ENCODE assay signal across 16 cellular contexts in genomic region chr3:80018375-80018774, GRCh38.
A peak's percentile ranks its signal among the peaks of the same experiment; 100 is the strongest.
DNase-seq lines count a peak whose midpoint lies in the region; ATAC-seq and TF ChIP-seq lines count a peak whose summit lies in the region.
"Had no signal": no experiment of that assay in that cellular context is flagged by ENCODE, and none has a peak within 500 bp of the region (broad histone marks: within the 10 kb centered on the region; RNA-seq: fewer than 3 reads in every experiment).

No MANE protein-coding gene starts in this region.

- no peak overlapping the region for H2AFZ ChIP-seq in PC-3 (ENCODE audit: low read length)
- no peak overlapping the region for H2AFZ ChIP-seq in mammary epithelial cell (ENCODE audit: low read depth, low read length)

- H3K79me2 ChIP-seq in PC-3 (ENCODE audit: low read length) (no peaks in the 10 kb centered on the region), mammary epithelial cell (ENCODE audit: insufficient read depth, low read length) (no peaks in the 10 kb centered on the region)

- H3K27ac ChIP-seq in PC-3 (ENCODE audit: low read length): no peak overlapping the region
- H3K27ac ChIP-seq in mammary epithelial cell (ENCODE audit: insufficient read depth, low read depth, low read length): no peak overlapping the region
- H3K27ac ChIP-seq: BLaER1 had no signal

- H3K36me3 ChIP-seq in PC-3 (ENCODE audit: low read depth, low read length) (no peaks in the 10 kb centered on the region), mammary epithelial cell (ENCODE audit: insufficient read depth, low read length) (no peaks in the 10 kb centered on the region)
- H3K36me3 ChIP-seq: BLaER1, HAP-1 had no signal

- H3K9me3 ChIP-seq in PC-3 (ENCODE audit: low read length): no peaks in the 10 kb centered on the region
- no peaks in the 10 kb centered on the region for H3K9me3 ChIP-seq in mammary epithelial cell (replicated peaks; ENCODE audit: insufficient read depth, low read length)
- H3K9me3 ChIP-seq: BLaER1, Caco-2, HAP-1 had no signal

- peaks cover 8% of the 10 kb centered on the region for H3K9me3 Mint-ChIP-seq in activated T-helper 1 cell treated with anti-CD3 and anti-CD28 coated beads, Interleukin-12 subunit alpha, Interleukin-12 subunit beta, Interleukin-2, Interleukin-4 antibody, amounts not matched to agents 30 ng/mL and 10 ng/mL and 1 ng/mL, durations not matched to agents 14 hours and 24 hours and 36 hours

- dilution Hi-C loops in mammary epithelial cell (cut with HindIII; ENCODE audit: low sequenced_read_pairs): no loop called here

- no peaks in the 10 kb centered on the region for H3K27me3 Mint-ChIP-seq in activated T-helper 1 cell treated with anti-CD3 and anti-CD28 coated beads, Interleukin-12 subunit alpha, Interleukin-12 subunit beta, Interleukin-2, Interleukin-4 antibody, amounts not matched to agents 30 ng/mL and 10 ng/mL and 1 ng/mL, durations not matched to agents 14 hours and 24 hours and 36 hours (ENCODE audit: insufficient read depth)
- H3K27me3 Mint-ChIP-seq: CD8-positive, alpha-beta memory T cell had no signal

- H3K4me1 ChIP-seq in PC-3 (ENCODE audit: insufficient read depth, low read length) (peaks cover 30% of the 10 kb centered on the region), mammary epithelial cell (ENCODE audit: insufficient read depth, low read length) (no peaks in the 10 kb centered on the region)
- H3K4me1 ChIP-seq: BLaER1, Caco-2, HAP-1 had no signal

- intact Hi-C loops in PC-3 (cut with micrococcal nuclease) (no loop called here), mammary epithelial cell (cut with micrococcal nuclease) (no loop called here)
- intact Hi-C loops in activated T-helper 1 cell treated with anti-CD3 and anti-CD28 coated beads, Interleukin-12 subunit alpha, Interleukin-12 subunit beta, Interleukin-2, Interleukin-4 antibody, amounts not matched to agents 30 ng/mL and 10 ng/mL and 1 ng/mL, durations not matched to agents 14 hours and 24 hours and 36 hours (cut with micrococcal nuclease): no loop called here

- no peak overlapping the region for H3K4me3 Mint-ChIP-seq in activated T-helper 1 cell treated with anti-CD3 and anti-CD28 coated beads, Interleukin-12 subunit alpha, Interleukin-12 subunit beta, Interleukin-2, Interleukin-4 antibody, amounts not matched to agents 30 ng/mL and 10 ng/mL and 1 ng/mL, durations not matched to agents 14 hours and 24 hours and 36 hours
- H3K4me3 Mint-ChIP-seq: CD8-positive, alpha-beta memory T cell had no signal

- H3K27me3 ChIP-seq in PC-3 (ENCODE audit: low read length) (no peaks in the 10 kb centered on the region), mammary epithelial cell (ENCODE audit: insufficient read depth, low read length) (no peaks in the 10 kb centered on the region)
- H3K27me3 ChIP-seq: BLaER1 had no signal

- no peak overlapping the region for H3K9ac ChIP-seq in PC-3 (ENCODE audit: low read length)
- H3K9ac ChIP-seq in mammary epithelial cell (ENCODE audit: insufficient read depth, low read length): no peak overlapping the region
- H3K9ac ChIP-seq: BLaER1 had no signal

- ATAC-seq in PC-3 (peak; percentile 89), GM19328 (IDR thresholded peaks at IDR 0.05; ENCODE audit: unreplicated experiment) (no peak)

- no TSS peak for BruUV-seq in PC-3 (replicated peaks; lab: Mats Ljungman, UMichigan)
- BruUV-seq in mammary epithelial cell (replicated peaks; lab: Mats Ljungman, UMichigan): no TSS peak

- DNase-seq in ELR (ENCODE audit: low read depth) (peak; percentile 55), PC-3 (peak; percentile 73), astrocyte of the spinal cord (ENCODE audit: low read depth, low spot score) (peak; percentile 7), epithelial cell of esophagus (ENCODE audit: low read depth) (peak; percentile 25), mammary epithelial cell (no peak)
- DNase-seq in activated T-helper 1 cell treated with anti-CD3 and anti-CD28 coated beads, Interleukin-12 subunit alpha, Interleukin-12 subunit beta, Interleukin-2, Interleukin-4 antibody, amounts not matched to agents 30 ng/mL and 10 ng/mL and 1 ng/mL, durations not matched to agents 14 hours and 24 hours and 36 hours (ENCODE audit: low spot score): no peak
- DNase-seq in central memory CD4-positive, alpha-beta T cell: no peak
- DNase-seq: 8988T; AML-193; Caco-2; CD8-positive, alpha-beta memory T cell; DMS53; GOT3 had no signal

- H3K4me2 ChIP-seq in PC-3 (ENCODE audit: low read length) (peak overlapping the region; percentile 47), mammary epithelial cell (ENCODE audit: insufficient read depth, low read depth, low read length) (no peak overlapping the region)
- H3K4me2 ChIP-seq: BLaER1 had no signal

- H3K4me3 ChIP-seq in PC-3 (ENCODE audit: low read length) (no peak overlapping the region), astrocyte of the spinal cord (ENCODE audit: low read depth, low read length) (no peak overlapping the region), epithelial cell of esophagus (ENCODE audit: low read length) (no peak overlapping the region), mammary epithelial cell (replicated peaks in 1 of 3; ENCODE audit: insufficient read depth in 1 of 3, low read depth in 2 of 3, low read length in 3 of 3) (no peak overlapping the region)
- H3K4me3 ChIP-seq: BLaER1, HAP-1 had no signal

- no peak overlapping the region for H3K27ac Mint-ChIP-seq in activated T-helper 1 cell treated with anti-CD3 and anti-CD28 coated beads, Interleukin-12 subunit alpha, Interleukin-12 subunit beta, Interleukin-2, Interleukin-4 antibody, amounts not matched to agents 30 ng/mL and 10 ng/mL and 1 ng/mL, durations not matched to agents 14 hours and 24 hours and 36 hours
- H3K27ac Mint-ChIP-seq: CD8-positive, alpha-beta memory T cell had no signal

- no peaks in the 10 kb centered on the region for H3K4me1 Mint-ChIP-seq in activated T-helper 1 cell treated with anti-CD3 and anti-CD28 coated beads, Interleukin-12 subunit alpha, Interleukin-12 subunit beta, Interleukin-2, Interleukin-4 antibody, amounts not matched to agents 30 ng/mL and 10 ng/mL and 1 ng/mL, durations not matched to agents 14 hours and 24 hours and 36 hours (ENCODE audit: low read depth)
- H3K4me1 Mint-ChIP-seq: CD8-positive, alpha-beta memory T cell had no signal

- H3F3A ChIP-seq in PC-3 (ENCODE audit: low read length, unreplicated experiment): no peaks in the 10 kb centered on the region

- POLR2A ChIA-PET in PC-3 (lab: Charles Lee; ENCODE audit: unreplicated experiment): no interaction called here

- H4K20me1 ChIP-seq in PC-3 (ENCODE audit: low read length) (no peaks in the 10 kb centered on the region), mammary epithelial cell (ENCODE audit: insufficient read depth, low read length) (no peaks in the 10 kb centered on the region)
- H4K20me1 ChIP-seq: BLaER1 had no signal

- H3K36me3 Mint-ChIP-seq in activated T-helper 1 cell treated with anti-CD3 and anti-CD28 coated beads, Interleukin-12 subunit alpha, Interleukin-12 subunit beta, Interleukin-2, Interleukin-4 antibody, amounts not matched to agents 30 ng/mL and 10 ng/mL and 1 ng/mL, durations not matched to agents 14 hours and 24 hours and 36 hours (ENCODE audit: low read depth): no peaks in the 10 kb centered on the region
- H3K36me3 Mint-ChIP-seq: CD8-positive, alpha-beta memory T cell had no signal

- in situ Hi-C loops in astrocyte of the spinal cord (cut with HindIII; ENCODE audit: low sequenced_read_pairs) (no loop called here), mammary epithelial cell (cut with MboI; ENCODE audit: low sequenced_read_pairs in 2 of 2) (no loop called here)

- H3K9me2 ChIP-seq in PC-3 (replicated peaks; ENCODE audit: low read length): no peaks in the 10 kb centered on the region

- CTCF ChIA-PET in PC-3 (lab: Charles Lee) (no interaction called here), mammary epithelial cell (lab: Charles Lee; ENCODE audit: low non-redundant PET) (no interaction called here)

- TF ChIP-seq CTCF in PC-3 (conservative IDR thresholded peaks at IDR 0.05; ENCODE audit: low read depth, low read length) (no peak), astrocyte of the spinal cord (IDR thresholded peaks at IDR 0.05; ENCODE audit: low read depth, low read length) (no peak), epithelial cell of esophagus (IDR thresholded peaks at IDR 0.05; ENCODE audit: insufficient read depth, low read depth, low read length, missing control alignments) (no peak), mammary epithelial cell (conservative IDR thresholded peaks at IDR 0.05 in 1 of 2, IDR thresholded peaks at IDR 0.05 in 1 of 2; ENCODE audit: extremely low read depth in 1 of 2, insufficient read depth in 1 of 2, low read depth in 1 of 2, low read length in 2 of 2) (no peak)

Comparison
In these comparisons a context has a peak if more than half of its experiments do, and no peak if none do; other contexts are left out.
1. DNase-seq: peak in ELR (single experiment), PC-3 (single experiment), astrocyte of the spinal cord (single experiment) and epithelial cell of esophagus (single experiment); none in activated T-helper 1 cell treated with anti-CD3 and anti-CD28 coated beads, Interleukin-12 subunit alpha, Interleukin-12 subunit beta, Interleukin-2, Interleukin-4 antibody, amounts not matched to agents 30 ng/mL and 10 ng/mL and 1 ng/mL, durations not matched to agents 14 hours and 24 hours and 36 hours (single experiment), mammary epithelial cell (single experiment) and central memory CD4-positive, alpha-beta T cell (single experiment).